Comparison of ENCODE assay signal across 8 cellular contexts in the genomic region with DNA sequence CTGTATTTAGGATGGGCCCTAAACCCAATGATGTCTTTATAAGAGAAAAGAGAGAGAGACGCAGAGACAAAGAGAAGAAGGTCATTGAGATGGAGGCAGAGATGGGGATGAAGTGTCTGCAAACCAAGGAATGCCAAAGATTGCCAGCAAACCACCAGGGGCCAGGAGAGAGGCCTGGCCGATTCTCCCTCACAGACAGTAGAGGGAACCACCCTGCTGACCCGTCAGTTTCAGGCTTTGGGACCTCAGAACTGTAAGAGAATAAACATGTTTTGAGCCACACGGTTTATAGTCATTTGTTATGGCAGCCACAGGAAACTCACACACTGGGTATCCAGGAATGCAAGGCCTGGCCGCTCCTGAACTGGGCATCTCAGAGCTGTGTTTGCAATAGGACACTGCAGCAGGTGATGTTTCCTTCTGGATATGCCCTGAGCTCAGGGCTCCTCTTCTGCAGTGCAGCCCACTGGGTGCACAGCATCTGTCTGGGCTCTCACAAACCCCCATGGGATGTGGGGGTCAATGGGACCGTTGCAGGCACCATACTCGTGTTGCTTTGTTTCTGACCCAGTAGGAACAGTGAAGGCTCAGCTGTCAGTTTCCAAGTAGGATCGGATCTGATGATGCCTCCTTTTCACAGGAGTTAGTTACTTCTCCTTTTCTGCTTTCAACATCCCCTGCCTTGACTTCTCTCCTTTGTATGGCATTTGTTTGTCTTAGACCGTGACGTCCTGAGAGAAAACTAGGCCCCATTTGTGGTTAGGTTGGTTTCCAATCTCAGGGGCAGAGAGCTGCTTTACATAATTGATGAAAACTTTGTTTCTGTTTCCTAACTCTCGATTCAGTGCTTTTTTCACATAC. TPM values are rescaled to one million over a fixed set of nuclear protein-coding genes. Genes with fewer than 3 reads are reported as not detected.
A peak's percentile ranks its signal among the peaks of the same experiment; 100 is the strongest.
DNase-seq lines count a peak whose midpoint lies in the region; ATAC-seq and TF ChIP-seq lines count a peak whose summit lies in the region.

No MANE protein-coding gene starts in this region.

- H3K4me3 ChIP-seq in fibroblast of the aortic adventitia (ENCODE audit: low read depth, low read length) = no peak overlapping the region

- peak; percentile 23 for TF ChIP-seq CTCF in fibroblast of the aortic adventitia (IDR thresholded peaks at IDR 0.05; ENCODE audit: insufficient read depth, low read length)

- ATAC-seq in GM18498 (IDR thresholded peaks at IDR 0.05; ENCODE audit: unreplicated experiment) (peak; percentile 62), GM21529 (IDR thresholded peaks at IDR 0.05; ENCODE audit: unreplicated experiment) (peak; percentile 54), HG03571 (IDR thresholded peaks at IDR 0.05; ENCODE audit: unreplicated experiment) (peak; percentile 47)

- DNase-seq in fibroblast of the aortic adventitia (ENCODE audit: low read depth) (no peak), COR-L47 (lab: John Stamatoyannopoulos, UW) (no peak), DMS 273 treated with DMSO at 0.1 percent for 48 hours (lab: John Stamatoyannopoulos, UW) (no peak), NCI-H1105 treated with DMSO at 0.1 percent for 48 hours (lab: John Stamatoyannopoulos, UW) (no peak), cortex of kidney (lab: John Stamatoyannopoulos, UW) (no peak)

RNA-seq across cellular contexts. Expression of gene PTPN18, which starts 20.8 kb away (rescaled TPM):
- 22.2 and 25.8 TPM in 2 replicates for total RNA-seq in fibroblast of the aortic adventitia (ENCODE audit: low replicate concordance)

RNA-seq across cellular contexts. Expression of gene IMP4, which starts 34.0 kb away (rescaled TPM):
- 59.0 and 66.1 TPM in 2 replicates for total RNA-seq in fibroblast of the aortic adventitia (ENCODE audit: low replicate concordance)
